30 cellular contexts compared by ENCODE assay signal in the genomic region with DNA sequence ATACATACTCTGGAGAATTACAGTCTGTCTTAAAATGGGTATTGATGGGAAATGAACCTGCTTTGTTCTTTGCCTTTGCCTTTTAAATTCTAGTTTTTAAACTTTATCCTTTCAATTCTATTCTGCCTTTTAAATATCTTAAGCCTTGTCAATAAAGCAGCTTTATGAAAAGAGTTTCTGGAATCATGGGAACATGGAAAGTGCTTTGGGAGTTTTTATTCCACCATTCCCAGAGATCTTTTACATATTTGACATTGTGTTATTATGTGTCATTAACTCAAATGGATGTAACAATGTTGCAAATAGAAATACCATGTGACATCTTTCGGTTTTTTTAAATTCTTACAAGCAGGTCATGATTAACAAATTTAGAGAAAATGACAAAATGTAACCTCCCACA.
"Had no signal": no experiment of that assay in that cellular context is flagged by ENCODE, and none has a peak within 500 bp of the region (broad histone marks: within the 10 kb centered on the region; RNA-seq: fewer than 3 reads in every experiment).

No MANE protein-coding gene starts in this region.

- H3K4me3 Mint-ChIP-seq: naive thymus-derived CD8-positive, alpha-beta T cell; natural killer cell treated with Interleukin-12 subunit alpha and Interleukin-12 subunit beta and Interleukin-15 and Interleukin-18, amount 100 ng/mL, for 72 hours; nephron progenitor cell; neural progenitor cell; stimulated activated effector memory CD8-positive, alpha-beta T cell treated with anti-CD3 and anti-CD28 coated beads, Interleukin-12 subunit alpha, Interleukin-12 subunit beta, amount 100 ng/mL, for 72 hours; stimulated activated naive B cell treated with anti-CD40 and anti-IgM and Interleukin-4, amounts not matched to agents 10 μg/mL and 1 μg/mL and 100 μg/mL, for 72 hours; stimulated activated naive CD8-positive, alpha-beta T cell treated with anti-CD3 and anti-CD28 coated beads, Interleukin-15, Interleukin-2, amounts not matched to agents 100 ng/mL and 50 ng/mL, for 24 hours had no signal

- ATAC-seq: naive thymus-derived CD8-positive, alpha-beta T cell; natural killer cell treated with Interleukin-12 subunit alpha and Interleukin-12 subunit beta and Interleukin-15 and Interleukin-18, amount 100 ng/mL, for 72 hours; psoas muscle; right cardiac atrium; right lobe of liver; stimulated activated effector memory CD8-positive, alpha-beta T cell treated with anti-CD3 and anti-CD28 coated beads, Interleukin-12 subunit alpha, Interleukin-12 subunit beta, amount 100 ng/mL, for 72 hours; stimulated activated naive B cell treated with anti-CD40 and anti-IgM and Interleukin-4, amounts not matched to agents 10 μg/mL and 1 μg/mL and 100 μg/mL, for 72 hours had no signal

- H3K4me1 Mint-ChIP-seq: naive thymus-derived CD8-positive, alpha-beta T cell; neural progenitor cell; stimulated activated effector memory CD8-positive, alpha-beta T cell treated with anti-CD3 and anti-CD28 coated beads, Interleukin-12 subunit alpha, Interleukin-12 subunit beta, amount 100 ng/mL, for 72 hours; stimulated activated naive B cell treated with anti-CD40 and anti-IgM and Interleukin-4, amounts not matched to agents 10 μg/mL and 1 μg/mL and 100 μg/mL, for 72 hours had no signal

- H3K9me3 ChIP-seq: ovary, psoas muscle, right lobe of liver, sigmoid colon, spleen, stomach, thoracic aorta, thyroid gland, tibial nerve, upper lobe of left lung, vagina had no signal

- H3K27ac ChIP-seq: neural progenitor cell, ovary, parathyroid adenoma, psoas muscle, right lobe of liver, sigmoid colon, spleen, stomach, thoracic aorta, thyroid gland, tibial nerve, upper lobe of left lung, vagina had no signal

- FAIRE-seq: small intestine, urothelium cell line had no signal

- H3K4me2 ChIP-seq: neural progenitor cell had no signal

- H3K79me2 ChIP-seq: parathyroid adenoma had no signal

- H3K4me1 ChIP-seq: neural progenitor cell, parathyroid adenoma, psoas muscle, right lobe of liver, sigmoid colon, spleen, stomach, thyroid gland, tibial nerve, upper lobe of left lung, vagina had no signal

- H3K9me3 Mint-ChIP-seq: nephron progenitor cell; neural progenitor cell; stimulated activated naive B cell treated with anti-CD40 and anti-IgM and Interleukin-4, amounts not matched to agents 10 μg/mL and 1 μg/mL and 100 μg/mL, for 72 hours had no signal

- DNase-seq: naive thymus-derived CD8-positive, alpha-beta T cell; nephron progenitor cell; occipital lobe; ovary; posterior cingulate gyrus; psoas muscle; right cardiac atrium; right lobe of liver; sigmoid colon; small intestine; spleen; stimulated activated CD4-positive, alpha-beta T cell treated with anti-CD3 and anti-CD28 coated beads, Interleukin-12 subunit alpha, Interleukin-12 subunit beta, amount 100 ng/mL, for 4 hours; stimulated activated CD4-positive, alpha-beta T cell treated with anti-CD3 and anti-CD28 coated beads, Interleukin-1b, Interleukin-23, amount 100 ng/mL, for 48 hours; stimulated activated CD4-positive, alpha-beta T cell treated with anti-CD3 and anti-CD28 coated beads, Interleukin-4, amount 100 ng/mL, for 1 hour; stimulated activated naive B cell treated with anti-CD40 and anti-IgM and Interleukin-4, amounts not matched to agents 10 μg/mL and 1 μg/mL and 100 μg/mL, for 72 hours; stimulated activated naive CD4-positive, alpha-beta T cell treated with Interleukin-2 at 50 U/mL for 16 hours; stomach; thyroid gland; trophoblast cell; upper lobe of left lung had no signal

- H3K27me3 ChIP-seq: neural progenitor cell, ovary, right lobe of liver, sigmoid colon, spleen, stomach, thyroid gland, tibial nerve, upper lobe of left lung, vagina had no signal

- H3K27ac Mint-ChIP-seq: naive thymus-derived CD8-positive, alpha-beta T cell; natural killer cell treated with Interleukin-12 subunit alpha and Interleukin-12 subunit beta and Interleukin-15 and Interleukin-18, amount 100 ng/mL, for 72 hours; nephron progenitor cell; neural progenitor cell; progenitor cell of endocrine pancreas; stimulated activated effector memory CD8-positive, alpha-beta T cell treated with anti-CD3 and anti-CD28 coated beads, Interleukin-12 subunit alpha, Interleukin-12 subunit beta, amount 100 ng/mL, for 72 hours; stimulated activated naive B cell treated with anti-CD40 and anti-IgM and Interleukin-4, amounts not matched to agents 10 μg/mL and 1 μg/mL and 100 μg/mL, for 72 hours; stimulated activated naive CD8-positive, alpha-beta T cell treated with anti-CD3 and anti-CD28 coated beads, Interleukin-15, Interleukin-2, amounts not matched to agents 100 ng/mL and 50 ng/mL, for 24 hours had no signal

- H3K27me3 Mint-ChIP-seq: naive thymus-derived CD8-positive, alpha-beta T cell; natural killer cell treated with Interleukin-12 subunit alpha and Interleukin-12 subunit beta and Interleukin-15 and Interleukin-18, amount 100 ng/mL, for 72 hours; progenitor cell of endocrine pancreas; stimulated activated naive B cell treated with anti-CD40 and anti-IgM and Interleukin-4, amounts not matched to agents 10 μg/mL and 1 μg/mL and 100 μg/mL, for 72 hours; stimulated activated naive CD8-positive, alpha-beta T cell treated with anti-CD3 and anti-CD28 coated beads, Interleukin-15, Interleukin-2, amounts not matched to agents 100 ng/mL and 50 ng/mL, for 24 hours had no signal

- H3K36me3 Mint-ChIP-seq: naive thymus-derived CD8-positive, alpha-beta T cell; natural killer cell treated with Interleukin-12 subunit alpha and Interleukin-12 subunit beta and Interleukin-15 and Interleukin-18, amount 100 ng/mL, for 72 hours; neural progenitor cell; stimulated activated effector memory CD8-positive, alpha-beta T cell treated with anti-CD3 and anti-CD28 coated beads, Interleukin-12 subunit alpha, Interleukin-12 subunit beta, amount 100 ng/mL, for 72 hours; stimulated activated naive B cell treated with anti-CD40 and anti-IgM and Interleukin-4, amounts not matched to agents 10 μg/mL and 1 μg/mL and 100 μg/mL, for 72 hours had no signal

- H3K36me3 ChIP-seq: neural progenitor cell, ovary, right lobe of liver, sigmoid colon, spleen, stomach, thoracic aorta, thyroid gland, tibial nerve, upper lobe of left lung, vagina had no signal

- H2AFZ ChIP-seq: neural progenitor cell, parathyroid adenoma had no signal

- H3K4me3 ChIP-seq: neural progenitor cell, ovary, psoas muscle, right lobe of liver, sigmoid colon, spleen, stomach, thoracic aorta, thyroid gland, tibial nerve, upper lobe of left lung, vagina had no signal

- H3K9ac ChIP-seq: neural progenitor cell, parathyroid adenoma had no signal
